30 cellular contexts compared by ENCODE assay signal in the genomic region with DNA sequence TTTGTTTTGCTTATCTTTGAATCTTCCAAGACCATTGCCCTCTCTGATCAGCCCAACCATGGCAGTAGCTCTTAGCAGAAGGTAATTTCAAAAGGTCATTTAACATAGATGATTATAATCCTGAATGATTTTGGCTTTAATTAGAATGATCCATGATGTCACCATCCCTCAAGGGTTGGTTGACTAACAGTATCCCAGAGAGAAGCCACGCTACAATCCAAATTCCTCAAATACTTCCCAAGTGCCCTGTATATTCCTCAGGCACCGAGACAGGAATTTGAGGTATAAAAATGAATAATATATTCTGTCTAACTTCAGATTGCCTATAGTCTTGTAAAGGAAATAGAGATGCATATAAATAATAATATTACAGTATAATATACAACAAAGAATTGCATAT. TPM values are rescaled to one million over a fixed set of nuclear protein-coding genes. Genes with fewer than 3 reads are reported as not detected.
"Had no signal": no experiment of that assay in that cellular context is flagged by ENCODE, and none has a peak within 500 bp of the region (broad histone marks: within the 10 kb centered on the region; RNA-seq: fewer than 3 reads in every experiment).

No MANE protein-coding gene starts in this region.

- H2AFZ ChIP-seq: neural progenitor cell had no signal

- ATAC-seq: activated CD8-positive, alpha-beta memory T cell treated with anti-CD3 and anti-CD28 coated beads, Interleukin-2, amount 10 ng/mL, durations not matched to agents 7 days and 5 days; activated CD8-positive, alpha-beta T cell treated with anti-CD3 and anti-CD28 coated beads for 36 hours; esophagus mucosa; gastrocnemius medialis; left lobe of liver; lower lobe of right lung; T-helper 17 cell had no signal

- H3K9ac ChIP-seq: neural progenitor cell had no signal

- H3K27ac ChIP-seq: brain microvascular endothelial cell, gastrocnemius medialis, lower lobe of right lung, neural progenitor cell, spleen, thoracic aorta, vagina had no signal

- H3K4me1 ChIP-seq: gastrocnemius medialis, lower lobe of right lung, neural progenitor cell, spleen, vagina had no signal

- H3K4me3 Mint-ChIP-seq: activated CD4-positive, alpha-beta T cell treated with anti-CD3 and anti-CD28 coated beads, Interleukin-2, amount 10 ng/mL, durations not matched to agents 24 days and 14 days; activated CD8-positive, alpha-beta memory T cell treated with anti-CD3 and anti-CD28 coated beads, Interleukin-2, amount 10 ng/mL, durations not matched to agents 7 days and 5 days; activated CD8-positive, alpha-beta T cell treated with anti-CD3 and anti-CD28 coated beads for 36 hours; activated naive CD4-positive, alpha-beta T cell treated with anti-CD3 and anti-CD28 coated beads, Interleukin-2, amount 10 ng/mL, durations not matched to agents 7 days and 5 days; naive B cell; neural progenitor cell; T-helper 17 cell; type B pancreatic cell had no signal

- H3K4me2 ChIP-seq: neural progenitor cell had no signal

- H3K36me3 ChIP-seq: brain microvascular endothelial cell, gastrocnemius medialis, lower lobe of right lung, neural progenitor cell, spleen, thoracic aorta, vagina had no signal

- H3K27me3 Mint-ChIP-seq: activated CD4-positive, alpha-beta T cell treated with anti-CD3 and anti-CD28 coated beads, Interleukin-2, amount 10 ng/mL, durations not matched to agents 24 days and 14 days; activated CD8-positive, alpha-beta memory T cell treated with anti-CD3 and anti-CD28 coated beads, Interleukin-2, amount 10 ng/mL, durations not matched to agents 7 days and 5 days; activated CD8-positive, alpha-beta T cell treated with anti-CD3 and anti-CD28 coated beads for 36 hours; activated naive CD4-positive, alpha-beta T cell treated with anti-CD3 and anti-CD28 coated beads, Interleukin-2, amount 10 ng/mL, durations not matched to agents 7 days and 5 days; naive B cell; T-helper 17 cell; type B pancreatic cell had no signal

- H3K9me3 ChIP-seq: gastrocnemius medialis, lower lobe of right lung, spleen, thoracic aorta, vagina had no signal

- H3K9me3 Mint-ChIP-seq: activated CD4-positive, alpha-beta T cell treated with anti-CD3 and anti-CD28 coated beads, Interleukin-2, amount 10 ng/mL, durations not matched to agents 24 days and 14 days; activated CD8-positive, alpha-beta T cell treated with anti-CD3 and anti-CD28 coated beads for 36 hours; activated naive CD4-positive, alpha-beta T cell treated with anti-CD3 and anti-CD28 coated beads, Interleukin-2, amount 10 ng/mL, durations not matched to agents 7 days and 5 days; naive B cell; neural progenitor cell; type B pancreatic cell had no signal

- H3K4me1 Mint-ChIP-seq: activated CD4-positive, alpha-beta T cell treated with anti-CD3 and anti-CD28 coated beads, Interleukin-2, amount 10 ng/mL, durations not matched to agents 24 days and 14 days; activated CD8-positive, alpha-beta memory T cell treated with anti-CD3 and anti-CD28 coated beads, Interleukin-2, amount 10 ng/mL, durations not matched to agents 7 days and 5 days; activated naive CD4-positive, alpha-beta T cell treated with anti-CD3 and anti-CD28 coated beads, Interleukin-2, amount 10 ng/mL, durations not matched to agents 7 days and 5 days; naive B cell; neural progenitor cell; T-helper 17 cell had no signal

- H3K27ac Mint-ChIP-seq: activated CD4-positive, alpha-beta T cell treated with anti-CD3 and anti-CD28 coated beads, Interleukin-2, amount 10 ng/mL, durations not matched to agents 24 days and 14 days; activated CD8-positive, alpha-beta memory T cell treated with anti-CD3 and anti-CD28 coated beads, Interleukin-2, amount 10 ng/mL, durations not matched to agents 7 days and 5 days; activated CD8-positive, alpha-beta T cell treated with anti-CD3 and anti-CD28 coated beads for 36 hours; activated naive CD4-positive, alpha-beta T cell treated with anti-CD3 and anti-CD28 coated beads, Interleukin-2, amount 10 ng/mL, durations not matched to agents 7 days and 5 days; naive B cell; neural progenitor cell; T-helper 17 cell; type B pancreatic cell had no signal

- H3K27me3 ChIP-seq: brain microvascular endothelial cell, gastrocnemius medialis, neural progenitor cell, spleen, vagina had no signal

- H3K4me3 ChIP-seq: gastrocnemius medialis, lower lobe of right lung, neural progenitor cell, spleen, thoracic aorta, vagina had no signal

- H3K36me3 Mint-ChIP-seq: activated CD8-positive, alpha-beta memory T cell treated with anti-CD3 and anti-CD28 coated beads, Interleukin-2, amount 10 ng/mL, durations not matched to agents 7 days and 5 days; activated naive CD4-positive, alpha-beta T cell treated with anti-CD3 and anti-CD28 coated beads, Interleukin-2, amount 10 ng/mL, durations not matched to agents 7 days and 5 days; naive B cell; neural progenitor cell; type B pancreatic cell had no signal

- DNase-seq: activated CD4-positive, alpha-beta T cell treated with anti-CD3 and anti-CD28 coated beads, Interleukin-2, amount 10 ng/mL, durations not matched to agents 24 days and 14 days; activated CD8-positive, alpha-beta memory T cell treated with anti-CD3 and anti-CD28 coated beads, Interleukin-2, amount 10 ng/mL, durations not matched to agents 7 days and 5 days; activated CD8-positive, alpha-beta T cell treated with anti-CD3 and anti-CD28 coated beads for 36 hours; activated effector memory CD4-positive, alpha-beta T cell treated with anti-CD3 and anti-CD28 coated beads, Interleukin-2, amount 50 U/mL, for 16 hours; activated naive CD4-positive, alpha-beta T cell treated with anti-CD3 and anti-CD28 coated beads, Interleukin-2, amount 10 ng/mL, durations not matched to agents 7 days and 5 days; activated T-cell treated with anti-CD3 and anti-CD28 coated beads for 4 hours; amygdala; brain microvascular endothelial cell; central memory CD4-positive, alpha-beta T cell; dermis blood vessel endothelial cell; effector memory CD4-positive, alpha-beta T cell; gastrocnemius medialis; hypothalamus; kidney; lower lobe of right lung; naive B cell; retina; spleen; stimulated activated CD4-positive, alpha-beta T cell treated with anti-CD3 and anti-CD28 coated beads, Interleukin-4, amount 100 ng/mL, for 24 hours; stimulated activated naive CD4-positive, alpha-beta T cell treated with Interleukin-2 at 50 U/mL for 16 hours; T-helper 17 cell had no signal

RNA-seq across cellular contexts. Expression of a gene that starts 42.1 kb away (rescaled TPM):
- total RNA-seq: activated CD4-positive, alpha-beta T cell treated with anti-CD3 and anti-CD28 coated beads, Interleukin-2, amount 10 ng/mL, durations not matched to agents 24 days and 14 days; activated CD8-positive, alpha-beta memory T cell treated with anti-CD3 and anti-CD28 coated beads, Interleukin-2, amount 10 ng/mL, durations not matched to agents 7 days and 5 days; activated CD8-positive, alpha-beta T cell treated with anti-CD3 and anti-CD28 coated beads for 36 hours; dermis blood vessel endothelial cell; endothelial cell of umbilical vein; esophagus mucosa; gastrocnemius medialis; left lobe of liver; lower lobe of right lung; mucosa of gallbladder; osteoblast; spleen; T-helper 17 cell; thoracic aorta; vagina had no signal
